Comparison of ENCODE assay signal across 1 cellular context in the genomic region with DNA sequence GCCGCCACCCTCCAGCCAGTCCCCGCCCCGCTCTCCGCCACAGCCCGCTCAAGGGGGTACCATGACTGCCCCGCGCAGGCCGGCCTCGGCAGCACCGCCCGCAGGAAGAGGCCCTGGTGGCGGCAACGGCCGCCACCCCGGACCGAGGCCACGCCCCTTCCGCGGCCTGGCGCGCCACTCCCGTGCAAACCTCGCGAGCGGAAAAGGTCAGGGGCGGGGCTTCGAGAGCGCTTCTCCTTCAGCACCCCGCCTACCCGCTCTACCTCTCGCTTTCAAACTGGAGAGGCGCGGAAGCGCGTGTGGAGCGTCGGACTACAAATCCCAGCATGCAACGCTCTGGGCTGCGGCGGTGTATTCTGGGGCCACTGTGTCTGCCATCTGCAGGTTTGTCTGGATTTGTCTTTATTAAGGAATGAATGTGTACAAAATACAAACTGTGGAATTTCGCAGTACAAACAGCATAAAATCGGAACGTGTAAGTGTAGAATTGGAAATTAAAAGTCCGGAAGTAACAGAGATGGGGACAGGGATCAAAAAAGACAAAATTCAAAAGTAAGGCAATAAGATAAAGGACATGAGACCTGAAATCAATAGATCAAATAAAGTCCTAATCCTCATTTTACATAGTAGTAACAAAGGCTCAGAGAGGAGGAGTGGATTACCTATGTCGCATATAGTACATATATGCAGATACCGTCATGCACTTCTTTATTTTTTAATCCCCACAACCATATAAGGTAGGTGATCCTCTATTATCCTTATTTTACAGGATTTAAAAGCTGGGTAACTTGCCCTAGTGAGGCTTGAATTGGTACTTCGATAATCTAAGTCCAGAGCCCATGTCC.
TF ChIP-seq lines count a peak whose summit lies in the region.

No MANE protein-coding gene starts in this region.

TF ChIP-seq in GM23338, 12 proteins besides CTCF, POLR2A, EP300 and RAD21:
- TF ChIP-seq, protein P1, sequence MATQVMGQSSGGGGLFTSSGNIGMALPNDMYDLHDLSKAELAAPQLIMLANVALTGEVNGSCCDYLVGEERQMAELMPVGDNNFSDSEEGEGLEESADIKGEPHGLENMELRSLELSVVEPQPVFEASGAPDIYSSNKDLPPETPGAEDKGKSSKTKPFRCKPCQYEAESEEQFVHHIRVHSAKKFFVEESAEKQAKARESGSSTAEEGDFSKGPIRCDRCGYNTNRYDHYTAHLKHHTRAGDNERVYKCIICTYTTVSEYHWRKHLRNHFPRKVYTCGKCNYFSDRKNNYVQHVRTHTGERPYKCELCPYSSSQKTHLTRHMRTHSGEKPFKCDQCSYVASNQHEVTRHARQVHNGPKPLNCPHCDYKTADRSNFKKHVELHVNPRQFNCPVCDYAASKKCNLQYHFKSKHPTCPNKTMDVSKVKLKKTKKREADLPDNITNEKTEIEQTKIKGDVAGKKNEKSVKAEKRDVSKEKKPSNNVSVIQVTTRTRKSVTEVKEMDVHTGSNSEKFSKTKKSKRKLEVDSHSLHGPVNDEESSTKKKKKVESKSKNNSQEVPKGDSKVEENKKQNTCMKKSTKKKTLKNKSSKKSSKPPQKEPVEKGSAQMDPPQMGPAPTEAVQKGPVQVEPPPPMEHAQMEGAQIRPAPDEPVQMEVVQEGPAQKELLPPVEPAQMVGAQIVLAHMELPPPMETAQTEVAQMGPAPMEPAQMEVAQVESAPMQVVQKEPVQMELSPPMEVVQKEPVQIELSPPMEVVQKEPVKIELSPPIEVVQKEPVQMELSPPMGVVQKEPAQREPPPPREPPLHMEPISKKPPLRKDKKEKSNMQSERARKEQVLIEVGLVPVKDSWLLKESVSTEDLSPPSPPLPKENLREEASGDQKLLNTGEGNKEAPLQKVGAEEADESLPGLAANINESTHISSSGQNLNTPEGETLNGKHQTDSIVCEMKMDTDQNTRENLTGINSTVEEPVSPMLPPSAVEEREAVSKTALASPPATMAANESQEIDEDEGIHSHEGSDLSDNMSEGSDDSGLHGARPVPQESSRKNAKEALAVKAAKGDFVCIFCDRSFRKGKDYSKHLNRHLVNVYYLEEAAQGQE (IDR thresholded peaks at IDR 0.05; ENCODE audit: unreplicated experiment) = no peak
- TF ChIP-seq POLR2AphosphoS5 (IDR thresholded peaks at IDR 0.05; ENCODE audit: low read depth) (peak; percentile 55; the same call in 1 of the 2 replicates), NANOG (IDR thresholded peaks at IDR 0.05; ENCODE audit: borderline replicate concordance) (no peak)
- TF ChIP-seq, protein P2, sequence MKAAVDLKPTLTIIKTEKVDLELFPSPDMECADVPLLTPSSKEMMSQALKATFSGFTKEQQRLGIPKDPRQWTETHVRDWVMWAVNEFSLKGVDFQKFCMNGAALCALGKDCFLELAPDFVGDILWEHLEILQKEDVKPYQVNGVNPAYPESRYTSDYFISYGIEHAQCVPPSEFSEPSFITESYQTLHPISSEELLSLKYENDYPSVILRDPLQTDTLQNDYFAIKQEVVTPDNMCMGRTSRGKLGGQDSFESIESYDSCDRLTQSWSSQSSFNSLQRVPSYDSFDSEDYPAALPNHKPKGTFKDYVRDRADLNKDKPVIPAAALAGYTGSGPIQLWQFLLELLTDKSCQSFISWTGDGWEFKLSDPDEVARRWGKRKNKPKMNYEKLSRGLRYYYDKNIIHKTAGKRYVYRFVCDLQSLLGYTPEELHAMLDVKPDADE (IDR thresholded peaks at IDR 0.05) = peak; percentile 89
